Comparison of ENCODE assay signal across 8 cellular contexts in genomic region chr6:154509421-154510143, GRCh38. TPM values are rescaled to one million over a fixed set of nuclear protein-coding genes. Genes with fewer than 3 reads are reported as not detected.
DNase-seq lines count a peak whose midpoint lies in the region; ATAC-seq and TF ChIP-seq lines count a peak whose summit lies in the region.

No MANE protein-coding gene starts in this region.

- H3K36me3 ChIP-seq in SK-N-MC (ENCODE audit: insufficient read depth, low read length), result no peaks in the 10 kb centered on the region
- no peaks in the 10 kb centered on the region for H3K36me3 ChIP-seq in CD8-positive, alpha-beta memory T cell (ENCODE audit: insufficient read depth, low read length)

- no peaks in the 10 kb centered on the region for H3K36me3 Mint-ChIP-seq in activated naive CD4-positive, alpha-beta T cell treated with anti-CD3 and anti-CD28 coated beads, Interleukin-2, amount 10 ng/mL, durations not matched to agents 7 days and 5 days
- peaks cover 0 to 7% of the 10 kb centered on the region in 2 donors for H3K36me3 Mint-ChIP-seq in naive B cell
- H3K36me3 Mint-ChIP-seq in CD8-positive, alpha-beta memory T cell, result no peaks in the 10 kb centered on the region

- H3K27me3 ChIP-seq in CD8-positive, alpha-beta memory T cell (ENCODE audit: insufficient read depth, low read length, poor library complexity, severe bottlenecking), result no peaks in the 10 kb centered on the region

- H3K4me1 Mint-ChIP-seq in activated naive CD4-positive, alpha-beta T cell treated with anti-CD3 and anti-CD28 coated beads, Interleukin-2, amount 10 ng/mL, durations not matched to agents 7 days and 5 days, result peaks cover 10% of the 10 kb centered on the region
- H3K4me1 Mint-ChIP-seq in naive B cell, result peaks cover 4 to 15% (median 6%) of the 10 kb centered on the region in 3 donors
- peaks cover 10 to 16% (median 12%) of the 10 kb centered on the region in 3 donors for H3K4me1 Mint-ChIP-seq in CD8-positive, alpha-beta memory T cell

- no peak for DNase-seq in activated naive CD4-positive, alpha-beta T cell treated with anti-CD3 and anti-CD28 coated beads, Interleukin-2, amount 10 ng/mL, durations not matched to agents 7 days and 5 days
- no peak for DNase-seq in activated naive CD4-positive, alpha-beta T cell treated with Interleukin-2 at 50 U/mL for 16 hours
- no peak for DNase-seq in SK-N-MC (ENCODE audit: low read depth, low spot score)
- no peak for DNase-seq in epithelial cell of proximal tubule (ENCODE audit: low read depth)
- DNase-seq in naive B cell, result no peak
- no peak for DNase-seq in germinal center (ENCODE audit: low spot score)
- no peak for DNase-seq in CD8-positive, alpha-beta memory T cell

- peak; percentile 19 for ATAC-seq in HG03039 (IDR thresholded peaks at IDR 0.05; ENCODE audit: unreplicated experiment)
- no peak for ATAC-seq in naive B cell (ENCODE audit: low read depth in 2 of 2)

- no peaks in the 10 kb centered on the region for H3K4me1 ChIP-seq in CD8-positive, alpha-beta memory T cell (ENCODE audit: insufficient read depth, low read length)

- peak overlapping the region; percentile 75 for H3K9ac ChIP-seq in SK-N-MC (ENCODE audit: insufficient read length)

- H3K4me3 ChIP-seq in SK-N-MC (peak overlapping the region; percentile 93), epithelial cell of proximal tubule (ENCODE audit: low read depth, low read length) (peak overlapping the region; percentile 93)
- no peak overlapping the region for H3K4me3 ChIP-seq in CD8-positive, alpha-beta memory T cell (ENCODE audit: low read length)

- H3K27ac ChIP-seq in SK-N-MC, result no peak overlapping the region
- no peak overlapping the region for H3K27ac ChIP-seq in CD8-positive, alpha-beta memory T cell (ENCODE audit: low read depth, low read length)

- peaks cover 49% of the 10 kb centered on the region for H3K27me3 Mint-ChIP-seq in activated naive CD4-positive, alpha-beta T cell treated with anti-CD3 and anti-CD28 coated beads, Interleukin-2, amount 10 ng/mL, durations not matched to agents 7 days and 5 days
- H3K27me3 Mint-ChIP-seq in naive B cell, result peaks cover 43 to 63% (median 53%) of the 10 kb centered on the region in 3 donors
- H3K27me3 Mint-ChIP-seq in CD8-positive, alpha-beta memory T cell, result peaks cover 36 to 72% of the 10 kb centered on the region in 2 donors

- no peaks in the 10 kb centered on the region for H3K9me3 Mint-ChIP-seq in activated naive CD4-positive, alpha-beta T cell treated with anti-CD3 and anti-CD28 coated beads, Interleukin-2, amount 10 ng/mL, durations not matched to agents 7 days and 5 days
- H3K9me3 Mint-ChIP-seq in naive B cell, result peaks cover 0 to 6% (median 4%) of the 10 kb centered on the region in 7 donors
- no peaks in the 10 kb centered on the region for H3K9me3 Mint-ChIP-seq in CD8-positive, alpha-beta memory T cell

- POLR2A ChIA-PET in CD8-positive, alpha-beta memory T cell (lab: Charles Lee), result no interaction called here

- TF ChIP-seq CTCF in epithelial cell of proximal tubule (conservative IDR thresholded peaks at IDR 0.05; ENCODE audit: low read depth, low read length), result no peak

- H3K4me3 Mint-ChIP-seq in activated naive CD4-positive, alpha-beta T cell treated with anti-CD3 and anti-CD28 coated beads, Interleukin-2, amount 10 ng/mL, durations not matched to agents 7 days and 5 days, result peak overlapping the region; percentile 33
- H3K4me3 Mint-ChIP-seq in naive B cell, result peak overlapping the region in 6 of 8 donors; percentile 2 to 53 (median 46)
- no peak overlapping the region for H3K4me3 Mint-ChIP-seq in CD8-positive, alpha-beta memory T cell

- no peak overlapping the region for H3K27ac Mint-ChIP-seq in activated naive CD4-positive, alpha-beta T cell treated with anti-CD3 and anti-CD28 coated beads, Interleukin-2, amount 10 ng/mL, durations not matched to agents 7 days and 5 days
- no peak overlapping the region for H3K27ac Mint-ChIP-seq in naive B cell
- H3K27ac Mint-ChIP-seq in CD8-positive, alpha-beta memory T cell, result no peak overlapping the region

- CTCF ChIA-PET in activated naive CD4-positive, alpha-beta T cell treated with anti-CD3 and anti-CD28 coated beads, Interleukin-2, amount 10 ng/mL, durations not matched to agents 7 days and 5 days (lab: Charles Lee), result no interaction called here
- CTCF ChIA-PET in CD8-positive, alpha-beta memory T cell (lab: Charles Lee), result no interaction called here

- no peaks in the 10 kb centered on the region for H3K9me3 ChIP-seq in SK-N-MC (ENCODE audit: low read depth, low read length)
- no peaks in the 10 kb centered on the region for H3K9me3 ChIP-seq in CD8-positive, alpha-beta memory T cell (ENCODE audit: low read length)

RNA-seq across cellular contexts. Expression of gene CNKSR3, which starts 0.9 kb away (rescaled TPM):
- total RNA-seq in epithelial cell of proximal tubule, result 10.3 and 12.4 TPM in 2 replicates
- polyA plus RNA-seq in naive B cell (ENCODE audit: low read depth in 6 of 6), result not detected
- under 1 TPM; 0.50 to 0.62 TPM for total RNA-seq in CD8-positive, alpha-beta memory T cell
- polyA plus RNA-seq in CD8-positive, alpha-beta memory T cell, result not detected

Comparison
In these comparisons a context has a peak if more than half of its experiments do, and no peak if none do; other contexts are left out.
1. H3K4me3 Mint-ChIP-seq: peak in activated naive CD4-positive, alpha-beta T cell treated with anti-CD3 and anti-CD28 coated beads, Interleukin-2, amount 10 ng/mL, durations not matched to agents 7 days and 5 days (single experiment) and naive B cell (6 of 8); none in CD8-positive, alpha-beta memory T cell (0 of 7).